In the genomic region with DNA sequence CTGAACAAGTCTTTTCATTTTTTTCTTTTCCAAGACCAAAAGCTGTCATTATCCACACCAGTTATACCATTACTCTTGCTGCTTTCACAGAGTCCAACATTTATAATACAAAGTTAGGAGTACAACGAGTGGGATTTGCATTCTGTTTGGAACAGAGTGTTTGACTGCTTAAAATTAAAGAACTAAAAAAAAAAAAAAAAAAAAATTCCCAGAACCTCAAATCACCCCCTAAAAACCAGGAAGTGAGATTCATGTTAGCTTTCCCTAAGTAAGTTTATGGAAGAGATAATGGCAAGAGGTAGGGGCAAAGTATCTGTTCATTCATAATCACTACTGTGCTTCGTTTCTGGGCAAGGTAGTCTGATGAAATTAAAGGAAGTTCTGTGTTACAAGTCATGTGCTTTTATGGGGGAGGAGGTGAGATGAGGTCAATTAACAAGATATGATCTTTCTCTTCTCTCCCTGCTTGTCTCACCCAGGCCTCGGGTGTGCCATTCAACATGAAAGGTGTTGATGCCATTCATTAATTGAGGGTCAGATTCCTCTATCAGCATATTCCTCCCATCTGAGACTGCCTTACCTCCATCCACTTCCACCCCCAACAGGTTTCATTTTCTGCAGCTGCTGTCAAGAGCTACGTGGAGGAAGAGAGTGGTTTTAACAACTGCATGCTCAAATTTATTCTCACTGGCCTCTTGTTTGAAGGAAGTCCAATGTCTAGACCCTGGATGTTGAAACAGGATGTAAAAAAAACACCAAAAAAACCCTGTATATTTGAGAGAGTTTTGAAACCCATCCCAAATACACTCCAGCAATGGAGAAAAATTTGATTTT, we compare ENCODE assay signal across 8 cellular contexts. TPM values are rescaled to one million over a fixed set of nuclear protein-coding genes. Genes with fewer than 3 reads are reported as not detected.
DNase-seq lines count a peak whose midpoint lies in the region; ATAC-seq and TF ChIP-seq lines count a peak whose summit lies in the region.

No MANE protein-coding gene starts in this region.

- no peaks in the 10 kb centered on the region for H3K27me3 ChIP-seq in OCI-LY3 (ENCODE audit: low read depth, low read length)
- H3K27me3 ChIP-seq in upper lobe of right lung = no peaks in the 10 kb centered on the region
- H3K27me3 ChIP-seq in GM23248 (replicated peaks; ENCODE audit: insufficient read depth) = no peaks in the 10 kb centered on the region

- peak; percentile 19 for DNase-seq in stimulated activated CD4-positive, alpha-beta T cell treated with anti-CD3 and anti-CD28 coated beads, Interleukin-15, amount 100 ng/mL, for 24 hours
- no peak for DNase-seq in stimulated activated CD4-positive, alpha-beta T cell treated with anti-CD3 and anti-CD28 coated beads, Interleukin-2, amount 100 ng/mL, for 24 hours
- DNase-seq in upper lobe of right lung = no peak
- no peak for DNase-seq in NCI-H128 (lab: John Stamatoyannopoulos, UW; ENCODE audit: unreplicated experiment)
- no peak for DNase-seq in GM23248

- intact Hi-C loops in dendritic cell treated with granulocyte-macrophage colony-stimulating factor and Interleukin-4, amounts not matched to agents 40 ng/mL and 50 ng/mL, for 4 days (cut with micrococcal nuclease) = no loop called here
- intact Hi-C loops in upper lobe of right lung (cut with DNase I) = no loop called here

- H2AFZ ChIP-seq in OCI-LY3 (ENCODE audit: low read depth, low read length) (peak overlapping the region; percentile 61), GM23248 (no peak overlapping the region)

- peaks cover 34% of the 10 kb centered on the region for H3K4me1 Mint-ChIP-seq in dendritic cell treated with granulocyte-macrophage colony-stimulating factor and Interleukin-4, amounts not matched to agents 40 ng/mL and 50 ng/mL, for 4 days (ENCODE audit: low read depth)

- no peaks in the 10 kb centered on the region for H3K27me3 Mint-ChIP-seq in dendritic cell treated with granulocyte-macrophage colony-stimulating factor and Interleukin-4, amounts not matched to agents 40 ng/mL and 50 ng/mL, for 4 days

- H3K27ac ChIP-seq in OCI-LY3 (ENCODE audit: low read length) (peak overlapping the region; percentile 87), upper lobe of right lung (peak overlapping the region; percentile 56), GM23248 (no peak overlapping the region)

- H3F3A ChIP-seq in GM23248 (ENCODE audit: insufficient read depth) = peaks cover 12% of the 10 kb centered on the region; the same call in 1 of the 2 replicates

- H3K36me3 ChIP-seq in OCI-LY3 (replicated peaks; ENCODE audit: low read depth, low read length) (no peaks in the 10 kb centered on the region), upper lobe of right lung (no peaks in the 10 kb centered on the region), GM23248 (ENCODE audit: low read depth) (no peaks in the 10 kb centered on the region)

- no peaks in the 10 kb centered on the region for H3K9me3 Mint-ChIP-seq in dendritic cell treated with granulocyte-macrophage colony-stimulating factor and Interleukin-4, amounts not matched to agents 40 ng/mL and 50 ng/mL, for 4 days

- H3K9me3 ChIP-seq in OCI-LY3 (ENCODE audit: insufficient read depth, low read length) (no peaks in the 10 kb centered on the region), upper lobe of right lung (no peaks in the 10 kb centered on the region), GM23248 (ENCODE audit: low read depth) (no peaks in the 10 kb centered on the region)

- H3K4me1 ChIP-seq in OCI-LY3 (ENCODE audit: low read length) (peaks cover 43% of the 10 kb centered on the region), upper lobe of right lung (peaks cover 27% of the 10 kb centered on the region), GM23248 (ENCODE audit: insufficient read depth) (peaks cover 20% of the 10 kb centered on the region)

- no peaks in the 10 kb centered on the region for H4K20me1 ChIP-seq in OCI-LY3 (ENCODE audit: insufficient read depth, low read length)
- H4K20me1 ChIP-seq in GM23248 (ENCODE audit: insufficient read depth) = no peaks in the 10 kb centered on the region

- H3K4me3 Mint-ChIP-seq in dendritic cell treated with granulocyte-macrophage colony-stimulating factor and Interleukin-4, amounts not matched to agents 40 ng/mL and 50 ng/mL, for 4 days = no peak overlapping the region

- H3K4me3 ChIP-seq in OCI-LY3 (ENCODE audit: low read length) = peak overlapping the region; percentile 43
- no peak overlapping the region for H3K4me3 ChIP-seq in upper lobe of right lung
- H3K4me3 ChIP-seq in GM23248 = no peak overlapping the region

- H3K4me2 ChIP-seq in OCI-LY3 (ENCODE audit: low read length) (peak overlapping the region; percentile 69), GM23248 (ENCODE audit: unreplicated experiment) (no peak overlapping the region)

- TF ChIP-seq CTCF in OCI-LY3 (IDR thresholded peaks at IDR 0.05; ENCODE audit: low read depth, low read length) = no peak
- TF ChIP-seq CTCF in upper lobe of right lung (IDR thresholded peaks at IDR 0.05) = no peak

- H3K36me3 Mint-ChIP-seq in dendritic cell treated with granulocyte-macrophage colony-stimulating factor and Interleukin-4, amounts not matched to agents 40 ng/mL and 50 ng/mL, for 4 days (ENCODE audit: low read depth) = no peaks in the 10 kb centered on the region

- H3K9ac ChIP-seq in OCI-LY3 (ENCODE audit: low read length) (peak overlapping the region; percentile 57), GM23248 (no peak overlapping the region)

- no peaks in the 10 kb centered on the region for H3K9me2 ChIP-seq in GM23248 (ENCODE audit: insufficient read depth)

- H3K79me2 ChIP-seq in OCI-LY3 (ENCODE audit: low read length) = no peaks in the 10 kb centered on the region
- no peaks in the 10 kb centered on the region for H3K79me2 ChIP-seq in GM23248 (ENCODE audit: insufficient read depth)

- 61 to 68% methylated on average over 4 of the region's 4 CpGs for WGBS in GM23248 (ENCODE audit: low coverage in 1 of 2, low lambda C conversion rate in 2 of 2, missing lambda C conversion rate in 2 of 2), 2 experiments

- ATAC-seq in HG02981 (IDR thresholded peaks at IDR 0.05; ENCODE audit: unreplicated experiment) (peak; percentile 65), upper lobe of right lung (peak; percentile 68)

- in situ Hi-C loops in GM23248 (cut with MboI) = no loop called here

- peak overlapping the region; percentile 66 for H3K27ac Mint-ChIP-seq in dendritic cell treated with granulocyte-macrophage colony-stimulating factor and Interleukin-4, amounts not matched to agents 40 ng/mL and 50 ng/mL, for 4 days

RNA-seq across cellular contexts. Expression of a gene that starts 58.1 kb away (rescaled TPM):
- total RNA-seq in upper lobe of right lung = 11.1 TPM
- 3.8 and 4.8 TPM in 2 replicates for total RNA-seq in GM23248 (2014; rRNA removed; shearing (Covaris generic))
- polyA plus RNA-seq in GM23248 (2016; fragmentation: Nextera tagmentation; extraction: Ambion mirVana) = 5.5 and 5.8 TPM in 2 replicates
